In the genomic region with DNA sequence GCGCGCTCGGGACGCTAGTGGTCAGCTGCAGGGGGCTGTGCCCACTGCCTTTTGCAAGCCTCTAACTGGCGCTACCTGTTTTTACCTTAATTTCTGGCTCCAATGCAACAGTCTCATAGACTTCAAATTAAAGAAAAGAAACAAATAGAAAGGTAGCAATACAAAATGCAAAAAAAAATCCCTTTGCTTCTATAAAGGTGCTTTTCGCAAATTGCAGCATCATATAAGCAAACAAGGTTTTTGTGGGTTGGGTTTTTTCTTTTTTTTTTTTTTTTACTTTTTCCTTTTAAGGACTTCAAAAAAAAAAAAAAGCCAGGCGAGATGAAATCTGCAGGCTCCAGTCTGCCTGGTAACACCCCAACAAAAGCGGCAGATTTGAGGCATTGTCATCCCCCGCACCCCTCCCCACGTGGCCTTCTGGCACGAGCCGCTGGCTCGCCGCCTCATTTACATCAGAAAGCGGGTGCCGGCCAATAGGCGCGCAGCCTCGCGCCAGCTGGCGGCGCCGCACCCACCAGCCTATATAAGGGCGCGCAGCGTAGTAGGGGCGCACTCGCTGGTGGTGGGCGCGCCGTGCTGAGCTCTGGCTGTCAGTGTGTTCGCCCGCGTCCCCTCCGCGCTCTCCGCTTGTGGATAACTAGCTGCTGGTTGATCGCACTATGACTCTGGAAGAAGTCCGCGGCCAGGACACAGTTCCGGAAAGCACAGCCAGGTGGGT, we compare ENCODE assay signal across 8 cellular contexts. TPM values are rescaled to one million over a fixed set of nuclear protein-coding genes. Genes with fewer than 3 reads are reported as not detected.
A peak's percentile ranks its signal among the peaks of the same experiment; 100 is the strongest.
DNase-seq lines count a peak whose midpoint lies in the region; ATAC-seq and TF ChIP-seq lines count a peak whose summit lies in the region.

A gene with protein sequence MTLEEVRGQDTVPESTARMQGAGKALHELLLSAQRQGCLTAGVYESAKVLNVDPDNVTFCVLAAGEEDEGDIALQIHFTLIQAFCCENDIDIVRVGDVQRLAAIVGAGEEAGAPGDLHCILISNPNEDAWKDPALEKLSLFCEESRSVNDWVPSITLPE (plus strand): TSS at position 550 of the 718 bp plus-strand sequence. CDS start 110 bp downstream, at position 660.

- H3K4me1 Mint-ChIP-seq in IgD-negative memory B cell (peaks cover 7 to 18% (median 13%) of the 10 kb centered on the region in 3 donors), nephron (peaks cover 57% of the 10 kb centered on the region)

- H3K9me3 Mint-ChIP-seq in IgD-negative memory B cell (no peaks in the 10 kb centered on the region), nephron (peaks cover 3% of the 10 kb centered on the region)

- peak; percentile 99 for TF ChIP-seq POLR2A in Peyer's patch (IDR thresholded peaks at IDR 0.05)

- peak; percentile 88 to 96 (median 91) for DNase-seq in Peyer's patch
- DNase-seq in activated T-helper 9 cell treated with anti-CD3 and anti-CD28 coated beads, Interleukin-2, amount 50 U/mL, for 16 hours (ENCODE audit: low read depth) = peak; percentile 82
- DNase-seq in fibroblast of pulmonary artery (ENCODE audit: low read depth) = peak; percentile 84
- peak; percentile 72 to 88 (median 81) for DNase-seq in stimulated activated naive CD4-positive, alpha-beta T cell (lab: John Stamatoyannopoulos, UW)

- no peaks in the 10 kb centered on the region for H3K79me2 ChIP-seq in ACC112 (ENCODE audit: control insufficient read depth, insufficient read depth, low read length, unreplicated experiment)

- no peaks in the 10 kb centered on the region for H3K9me3 ChIP-seq in Peyer's patch

- peak; percentile 65 for ATAC-seq in GM19035 (IDR thresholded peaks at IDR 0.05; ENCODE audit: unreplicated experiment)

- H3K36me3 Mint-ChIP-seq in IgD-negative memory B cell (no peaks in the 10 kb centered on the region), nephron (ENCODE audit: low read depth) (no peaks in the 10 kb centered on the region)

- H3K27ac Mint-ChIP-seq in IgD-negative memory B cell (peak within 1 kb of the TSS; percentile 76 to 94 (median 76)), nephron (peak within 1 kb of the TSS; percentile 59 to 77 (median 63))

- peak within 1 kb of the TSS; percentile 0 for H2AFZ ChIP-seq in ACC112 (ENCODE audit: low read length, unreplicated experiment)

- H3K4me3 ChIP-seq in ACC112 (ENCODE audit: low read depth, low read length) (peak within 1 kb of the TSS; percentile 63), Peyer's patch (peak within 1 kb of the TSS; percentile 51 to 94 (median 72)), fibroblast of pulmonary artery (replicated peaks; ENCODE audit: low read depth, low read length) (peak within 1 kb of the TSS; percentile 59)

- H3K36me3 ChIP-seq in ACC112 (ENCODE audit: insufficient read depth, low read length) (no peaks in the 10 kb centered on the region), Peyer's patch (no peaks in the 10 kb centered on the region)

- no peak within 1 kb of the TSS for H3K27ac ChIP-seq in ACC112 (ENCODE audit: low read depth, low read length)
- H3K27ac ChIP-seq in Peyer's patch = peak within 1 kb of the TSS; percentile 77 to 98 (median 89)

- peaks cover 24% of the 10 kb centered on the region for H3K4me1 ChIP-seq in ACC112 (ENCODE audit: control insufficient read depth, insufficient read depth, low read length, unreplicated experiment)
- H3K4me1 ChIP-seq in Peyer's patch = peaks cover 0 to 31% (median 21%) of the 10 kb centered on the region in 4 donors

- H3K27me3 Mint-ChIP-seq in IgD-negative memory B cell (peaks cover 24% of the 10 kb centered on the region), nephron (ENCODE audit: low read depth) (peaks cover 36% of the 10 kb centered on the region)

- TF ChIP-seq CTCF in Peyer's patch (IDR thresholded peaks at IDR 0.05) (peak in 5 of 6 experiments; percentile 15 to 36 (median 30)), fibroblast of pulmonary artery (IDR thresholded peaks at IDR 0.05; ENCODE audit: low read length, missing control alignments) (no peak), nephron (IDR thresholded peaks at IDR 0.05; ENCODE audit: unreplicated experiment in 3 of 3) (no peak)

- H3K4me3 Mint-ChIP-seq in IgD-negative memory B cell (peak within 1 kb of the TSS; percentile 84 to 94 (median 90)), nephron (peak within 1 kb of the TSS; percentile 85 to 92 (median 89))

- H3K27me3 ChIP-seq in ACC112 (ENCODE audit: insufficient read depth, low read length) (peaks cover 52% of the 10 kb centered on the region), Peyer's patch (no peaks in the 10 kb centered on the region)

RNA-seq across cellular contexts. Expression of the gene that starts here (rescaled TPM):
- polyA plus RNA-seq in IgD-negative memory B cell = 1.1 TPM
- total RNA-seq in Peyer's patch = 10 to 100 TPM in 3 of 4 donors, 1 to 10 TPM in 1; 8.7 to 37.1 (median 12.8) TPM

Comparison
In these comparisons a context has a peak if more than half of its experiments do, and no peak if none do; other contexts are left out.
1. CTCF ChIP-seq: peak in Peyer's patch (5 of 6); none in fibroblast of pulmonary artery (single experiment) and nephron (0 of 3).
2. Peak in every context shown above with its lines, with median percentiles within 50 percentile points of each other: H3K4me3 ChIP-seq and DNase-seq.